2 cellular contexts compared by ENCODE assay signal in the genomic region with DNA sequence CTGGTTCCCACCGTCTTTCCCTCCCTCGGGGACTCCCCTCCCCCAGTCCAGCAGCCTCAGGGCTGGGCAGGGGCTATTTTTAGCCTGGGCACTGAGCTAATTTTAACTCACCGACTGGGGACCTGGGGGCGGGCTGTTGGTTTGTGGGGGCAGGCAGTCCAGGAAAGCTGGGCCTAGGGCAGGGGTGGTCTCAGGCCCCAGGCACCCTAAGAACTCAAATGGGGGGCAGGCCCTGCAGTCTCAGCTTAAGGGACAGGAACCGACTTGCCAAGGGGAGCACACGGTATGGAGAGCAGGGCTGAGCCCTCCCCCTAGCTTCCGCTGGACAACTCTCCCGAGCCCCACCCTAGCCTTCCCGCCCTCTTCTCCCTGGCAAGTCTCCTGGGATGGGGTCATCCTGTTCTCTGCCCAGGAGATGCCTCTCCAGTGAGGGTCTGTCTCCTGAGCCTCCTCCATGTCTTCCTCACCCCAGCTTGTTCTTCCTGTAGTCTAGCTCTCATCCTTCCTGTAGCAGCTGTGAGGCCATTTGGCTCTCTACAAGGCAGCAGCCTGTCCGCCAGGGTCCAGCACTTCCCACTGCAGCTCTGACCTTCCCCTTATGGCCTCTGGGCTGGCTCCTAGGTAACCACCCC.
TF ChIP-seq lines count a peak whose summit lies in the region.

No MANE protein-coding gene starts in this region.

TF ChIP-seq in H1, 55 proteins besides CTCF, POLR2A, EP300 and RAD21:
- TF ChIP-seq RNF2 (IDR thresholded peaks at IDR 0.05; ENCODE audit: borderline replicate concordance, low read depth, low read length, missing control alignments, poor library complexity, severe bottlenecking) (no peak), MAFK (IDR thresholded peaks at IDR 0.05; ENCODE audit: low read depth, low read length) (no peak), EGR1 (IDR thresholded peaks at IDR 0.05; ENCODE audit: borderline replicate concordance, low read depth, low read length) (no peak), SIRT6 (IDR thresholded peaks at IDR 0.05; ENCODE audit: low read length) (no peak), E2F6 (IDR thresholded peaks at IDR 0.05) (no peak), TEAD4 (IDR thresholded peaks at IDR 0.05; ENCODE audit: low read depth, low read length) (no peak), MAX (IDR thresholded peaks at IDR 0.05) (0 out of 2 replicates have a peak, but pooled peaks have one; percentile 15), ASH2L (IDR thresholded peaks at IDR 0.05; ENCODE audit: low read length) (peak; percentile 30), TBP (IDR thresholded peaks at IDR 0.05; ENCODE audit: low read depth, low read length) (no peak)

TF ChIP-seq in neural cell, 6 proteins besides CTCF, POLR2A, EP300 and RAD21:
- no peak for TF ChIP-seq TAF1 (IDR thresholded peaks at IDR 0.05; ENCODE audit: low read depth)
- no peak for TF ChIP-seq MXI1 (conservative IDR thresholded peaks at IDR 0.05; ENCODE audit: poor library complexity, severe bottlenecking)
- TF ChIP-seq EZH2 (IDR thresholded peaks at IDR 0.05; ENCODE audit: borderline replicate concordance, insufficient read depth, low read length, poor library complexity, severe bottlenecking): no peak
- TF ChIP-seq SMC3 (conservative IDR thresholded peaks at IDR 0.05; ENCODE audit: poor library complexity): no peak
- TF ChIP-seq, protein P1, sequence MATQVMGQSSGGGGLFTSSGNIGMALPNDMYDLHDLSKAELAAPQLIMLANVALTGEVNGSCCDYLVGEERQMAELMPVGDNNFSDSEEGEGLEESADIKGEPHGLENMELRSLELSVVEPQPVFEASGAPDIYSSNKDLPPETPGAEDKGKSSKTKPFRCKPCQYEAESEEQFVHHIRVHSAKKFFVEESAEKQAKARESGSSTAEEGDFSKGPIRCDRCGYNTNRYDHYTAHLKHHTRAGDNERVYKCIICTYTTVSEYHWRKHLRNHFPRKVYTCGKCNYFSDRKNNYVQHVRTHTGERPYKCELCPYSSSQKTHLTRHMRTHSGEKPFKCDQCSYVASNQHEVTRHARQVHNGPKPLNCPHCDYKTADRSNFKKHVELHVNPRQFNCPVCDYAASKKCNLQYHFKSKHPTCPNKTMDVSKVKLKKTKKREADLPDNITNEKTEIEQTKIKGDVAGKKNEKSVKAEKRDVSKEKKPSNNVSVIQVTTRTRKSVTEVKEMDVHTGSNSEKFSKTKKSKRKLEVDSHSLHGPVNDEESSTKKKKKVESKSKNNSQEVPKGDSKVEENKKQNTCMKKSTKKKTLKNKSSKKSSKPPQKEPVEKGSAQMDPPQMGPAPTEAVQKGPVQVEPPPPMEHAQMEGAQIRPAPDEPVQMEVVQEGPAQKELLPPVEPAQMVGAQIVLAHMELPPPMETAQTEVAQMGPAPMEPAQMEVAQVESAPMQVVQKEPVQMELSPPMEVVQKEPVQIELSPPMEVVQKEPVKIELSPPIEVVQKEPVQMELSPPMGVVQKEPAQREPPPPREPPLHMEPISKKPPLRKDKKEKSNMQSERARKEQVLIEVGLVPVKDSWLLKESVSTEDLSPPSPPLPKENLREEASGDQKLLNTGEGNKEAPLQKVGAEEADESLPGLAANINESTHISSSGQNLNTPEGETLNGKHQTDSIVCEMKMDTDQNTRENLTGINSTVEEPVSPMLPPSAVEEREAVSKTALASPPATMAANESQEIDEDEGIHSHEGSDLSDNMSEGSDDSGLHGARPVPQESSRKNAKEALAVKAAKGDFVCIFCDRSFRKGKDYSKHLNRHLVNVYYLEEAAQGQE (IDR thresholded peaks at IDR 0.05; ENCODE audit: borderline replicate concordance): no peak
